1 cellular context compared by ENCODE assay signal in genomic region chr2:74242354-74243071, GRCh38.
TF ChIP-seq lines count a peak whose summit lies in the region.

No MANE protein-coding gene starts in this region.

TF ChIP-seq in K562, 482 proteins besides CTCF, POLR2A, EP300 and RAD21 (continued from another document and continues in another):
- TF ChIP-seq, protein P1, sequence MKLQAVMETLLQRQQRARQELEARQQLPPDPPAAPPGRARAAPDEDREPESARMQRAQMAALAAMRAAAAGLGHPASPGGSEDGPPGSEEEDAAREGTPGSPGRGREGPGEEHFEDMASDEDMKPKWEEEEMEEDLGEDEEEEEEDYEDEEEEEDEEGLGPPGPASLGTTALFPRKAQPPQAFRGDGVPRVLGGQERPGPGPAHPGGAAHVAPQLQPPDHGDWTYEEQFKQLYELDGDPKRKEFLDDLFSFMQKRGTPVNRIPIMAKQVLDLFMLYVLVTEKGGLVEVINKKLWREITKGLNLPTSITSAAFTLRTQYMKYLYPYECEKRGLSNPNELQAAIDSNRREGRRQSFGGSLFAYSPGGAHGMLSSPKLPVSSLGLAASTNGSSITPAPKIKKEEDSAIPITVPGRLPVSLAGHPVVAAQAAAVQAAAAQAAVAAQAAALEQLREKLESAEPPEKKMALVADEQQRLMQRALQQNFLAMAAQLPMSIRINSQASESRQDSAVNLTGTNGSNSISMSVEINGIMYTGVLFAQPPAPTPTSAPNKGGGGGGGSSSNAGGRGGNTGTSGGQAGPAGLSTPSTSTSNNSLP (IDR thresholded peaks at IDR 0.05; ENCODE audit: borderline replicate concordance, low read depth, low read length), result no peak
- TF ChIP-seq GATAD2B (IDR thresholded peaks at IDR 0.05; ENCODE audit: borderline replicate concordance), result no peak
- TF ChIP-seq, protein P2, sequence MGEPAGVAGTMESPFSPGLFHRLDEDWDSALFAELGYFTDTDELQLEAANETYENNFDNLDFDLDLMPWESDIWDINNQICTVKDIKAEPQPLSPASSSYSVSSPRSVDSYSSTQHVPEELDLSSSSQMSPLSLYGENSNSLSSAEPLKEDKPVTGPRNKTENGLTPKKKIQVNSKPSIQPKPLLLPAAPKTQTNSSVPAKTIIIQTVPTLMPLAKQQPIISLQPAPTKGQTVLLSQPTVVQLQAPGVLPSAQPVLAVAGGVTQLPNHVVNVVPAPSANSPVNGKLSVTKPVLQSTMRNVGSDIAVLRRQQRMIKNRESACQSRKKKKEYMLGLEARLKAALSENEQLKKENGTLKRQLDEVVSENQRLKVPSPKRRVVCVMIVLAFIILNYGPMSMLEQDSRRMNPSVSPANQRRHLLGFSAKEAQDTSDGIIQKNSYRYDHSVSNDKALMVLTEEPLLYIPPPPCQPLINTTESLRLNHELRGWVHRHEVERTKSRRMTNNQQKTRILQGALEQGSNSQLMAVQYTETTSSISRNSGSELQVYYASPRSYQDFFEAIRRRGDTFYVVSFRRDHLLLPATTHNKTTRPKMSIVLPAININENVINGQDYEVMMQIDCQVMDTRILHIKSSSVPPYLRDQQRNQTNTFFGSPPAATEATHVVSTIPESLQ (CRISPR knock-in tag; IDR thresholded peaks at IDR 0.05), result no peak
- peak; percentile 78 for TF ChIP-seq ATF3 (IDR thresholded peaks at IDR 0.05)
- peak; percentile 78; the same call in 1 of the 2 replicates for TF ChIP-seq ATF3 (CRISPR knock-in tag; conservative IDR thresholded peaks at IDR 0.05)
- TF ChIP-seq STAT5B (CRISPR knock-in tag; IDR thresholded peaks at IDR 0.05), result no peak
- peak; percentile 89 for TF ChIP-seq DPF2 (IDR thresholded peaks at IDR 0.05)
- TF ChIP-seq, protein P3, sequence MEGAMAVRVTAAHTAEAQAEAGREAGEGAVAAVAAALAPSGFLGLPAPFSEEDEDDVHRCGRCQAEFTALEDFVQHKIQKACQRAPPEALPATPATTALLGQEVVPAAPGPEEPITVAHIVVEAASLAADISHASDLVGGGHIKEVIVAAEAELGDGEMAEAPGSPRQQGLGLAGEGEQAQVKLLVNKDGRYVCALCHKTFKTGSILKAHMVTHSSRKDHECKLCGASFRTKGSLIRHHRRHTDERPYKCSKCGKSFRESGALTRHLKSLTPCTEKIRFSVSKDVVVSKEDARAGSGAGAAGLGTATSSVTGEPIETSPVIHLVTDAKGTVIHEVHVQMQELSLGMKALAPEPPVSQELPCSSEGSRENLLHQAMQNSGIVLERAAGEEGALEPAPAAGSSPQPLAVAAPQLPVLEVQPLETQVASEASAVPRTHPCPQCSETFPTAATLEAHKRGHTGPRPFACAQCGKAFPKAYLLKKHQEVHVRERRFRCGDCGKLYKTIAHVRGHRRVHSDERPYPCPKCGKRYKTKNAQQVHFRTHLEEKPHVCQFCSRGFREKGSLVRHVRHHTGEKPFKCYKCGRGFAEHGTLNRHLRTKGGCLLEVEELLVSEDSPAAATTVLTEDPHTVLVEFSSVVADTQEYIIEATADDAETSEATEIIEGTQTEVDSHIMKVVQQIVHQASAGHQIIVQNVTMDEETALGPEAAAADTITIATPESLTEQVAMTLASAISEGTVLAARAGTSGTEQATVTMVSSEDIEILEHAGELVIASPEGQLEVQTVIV (CRISPR knock-in tag; IDR thresholded peaks at IDR 0.05; ENCODE audit: borderline replicate concordance), result no peak
- no peak for TF ChIP-seq POLR2B (IDR thresholded peaks at IDR 0.05; ENCODE audit: low read depth, partially characterized antibody)
- TF ChIP-seq ZNF253 (CRISPR knock-in tag; conservative IDR thresholded peaks at IDR 0.05), result no peak
- TF ChIP-seq EZH2 (IDR thresholded peaks at IDR 0.05; ENCODE audit: borderline replicate concordance, low read depth, low read length), result no peak
- TF ChIP-seq GATAD2A (IDR thresholded peaks at IDR 0.05), result no peak
- TF ChIP-seq DDX20 (tag; IDR thresholded peaks at IDR 0.05; ENCODE audit: low read depth), result no peak
- no peak for TF ChIP-seq RBM17 (IDR thresholded peaks at IDR 0.05; ENCODE audit: borderline replicate concordance, low read depth, low read length)
- TF ChIP-seq FOXK1 (CRISPR knock-in tag; IDR thresholded peaks at IDR 0.05; ENCODE audit: borderline replicate concordance), result no peak
- TF ChIP-seq CHD4 (IDR thresholded peaks at IDR 0.05; ENCODE audit: insufficient read depth, insufficient replicate concordance, low read depth, low read length, poor library complexity, severe bottlenecking), result peak; percentile 40
- TF ChIP-seq HNRNPUL1 (IDR thresholded peaks at IDR 0.05; ENCODE audit: low read length), result no peak
- TF ChIP-seq RCOR1 (IDR thresholded peaks at IDR 0.05; ENCODE audit: borderline replicate concordance in 1 of 2, low read depth in 2 of 2, low read length in 2 of 2), result peak in 1 of 2 experiments; percentile 60; a peak in 1 of 4 replicates
- no peak for TF ChIP-seq U2AF2 (optimal IDR thresholded peaks at IDR 0.05; ENCODE audit: low read depth, low read length)
- TF ChIP-seq TRIM24 (IDR thresholded peaks at IDR 0.05), result peak; percentile 93
- no peak for TF ChIP-seq ZNF695 (CRISPR knock-in tag; IDR thresholded peaks at IDR 0.05)
- TF ChIP-seq NCOA2 (IDR thresholded peaks at IDR 0.05; ENCODE audit: partially characterized antibody in 2 of 2), result no peak
- no peak for TF ChIP-seq ZBTB5 (IDR thresholded peaks at IDR 0.05)
- TF ChIP-seq CBX3 (IDR thresholded peaks at IDR 0.05; ENCODE audit: borderline replicate concordance in 1 of 2, low read length in 2 of 2), result 0 out of 3 replicates have a peak, but pooled peaks of 1 of the 2 experiments have one; percentile 18
- TF ChIP-seq ZNF282 (CRISPR knock-in tag; IDR thresholded peaks at IDR 0.05), result no peak
- no peak for TF ChIP-seq RBM15 (IDR thresholded peaks at IDR 0.05; ENCODE audit: insufficient read depth, low read length)
- TF ChIP-seq KDM2B (CRISPR knock-in tag; IDR thresholded peaks at IDR 0.05), result no peak
- no peak for TF ChIP-seq PCBP1 (IDR thresholded peaks at IDR 0.05; ENCODE audit: low read depth, low read length, poor library complexity, severe bottlenecking)
- TF ChIP-seq ZNF77 (CRISPR knock-in tag; IDR thresholded peaks at IDR 0.05), result no peak
- no peak for TF ChIP-seq ELF1 (tag; IDR thresholded peaks at IDR 0.05)
- TF ChIP-seq SNIP1 (IDR thresholded peaks at IDR 0.05; ENCODE audit: low read depth), result no peak
- TF ChIP-seq HDAC3 (IDR thresholded peaks at IDR 0.05; ENCODE audit: borderline replicate concordance, partially characterized antibody), result no peak
- no peak for TF ChIP-seq NR2C2 (CRISPR knock-in tag; IDR thresholded peaks at IDR 0.05)
- peak; percentile 50; the same call in 1 of the 2 replicates for TF ChIP-seq NR2C2 (tag; IDR thresholded peaks at IDR 0.05)
- no peak for TF ChIP-seq ZNF830 (CRISPR knock-in tag; IDR thresholded peaks at IDR 0.05)
- TF ChIP-seq SMARCA5 (IDR thresholded peaks at IDR 0.05), result peak; percentile 79
- no peak for TF ChIP-seq ZNF184 (CRISPR knock-in tag; IDR thresholded peaks at IDR 0.05)
- no peak for TF ChIP-seq SIRT6 (IDR thresholded peaks at IDR 0.05; ENCODE audit: low read depth, low read length)
- TF ChIP-seq YY1 (IDR thresholded peaks at IDR 0.05; ENCODE audit: borderline replicate concordance in 1 of 3, control insufficient read depth in 1 of 3, extremely low read depth in 1 of 3, insufficient read depth in 3 of 3, insufficient read length in 1 of 3, insufficient replicate concordance in 2 of 3, low read depth in 1 of 3, low read length in 2 of 3), result no peak
- no peak for TF ChIP-seq ZNF316 (IDR thresholded peaks at IDR 0.05)
- peak; percentile 24 for TF ChIP-seq BRD9 (IDR thresholded peaks at IDR 0.05; ENCODE audit: low read depth, partially characterized antibody)
- TF ChIP-seq, protein P4, sequence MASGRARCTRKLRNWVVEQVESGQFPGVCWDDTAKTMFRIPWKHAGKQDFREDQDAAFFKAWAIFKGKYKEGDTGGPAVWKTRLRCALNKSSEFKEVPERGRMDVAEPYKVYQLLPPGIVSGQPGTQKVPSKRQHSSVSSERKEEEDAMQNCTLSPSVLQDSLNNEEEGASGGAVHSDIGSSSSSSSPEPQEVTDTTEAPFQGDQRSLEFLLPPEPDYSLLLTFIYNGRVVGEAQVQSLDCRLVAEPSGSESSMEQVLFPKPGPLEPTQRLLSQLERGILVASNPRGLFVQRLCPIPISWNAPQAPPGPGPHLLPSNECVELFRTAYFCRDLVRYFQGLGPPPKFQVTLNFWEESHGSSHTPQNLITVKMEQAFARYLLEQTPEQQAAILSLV (tag; IDR thresholded peaks at IDR 0.05), result no peak
- TF ChIP-seq RBFOX2 (IDR thresholded peaks at IDR 0.05; ENCODE audit: low read depth, low read length), result no peak
- TF ChIP-seq PHB2 (IDR thresholded peaks at IDR 0.05; ENCODE audit: low read depth), result peak; percentile 62; the same call in 1 of the 2 replicates
- no peak for TF ChIP-seq NCOA4 (IDR thresholded peaks at IDR 0.05; ENCODE audit: partially characterized antibody)
- TF ChIP-seq, protein P5, sequence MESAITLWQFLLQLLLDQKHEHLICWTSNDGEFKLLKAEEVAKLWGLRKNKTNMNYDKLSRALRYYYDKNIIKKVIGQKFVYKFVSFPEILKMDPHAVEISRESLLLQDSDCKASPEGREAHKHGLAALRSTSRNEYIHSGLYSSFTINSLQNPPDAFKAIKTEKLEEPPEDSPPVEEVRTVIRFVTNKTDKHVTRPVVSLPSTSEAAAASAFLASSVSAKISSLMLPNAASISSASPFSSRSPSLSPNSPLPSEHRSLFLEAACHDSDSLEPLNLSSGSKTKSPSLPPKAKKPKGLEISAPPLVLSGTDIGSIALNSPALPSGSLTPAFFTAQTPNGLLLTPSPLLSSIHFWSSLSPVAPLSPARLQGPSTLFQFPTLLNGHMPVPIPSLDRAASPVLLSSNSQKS (CRISPR knock-in tag; IDR thresholded peaks at IDR 0.05), result no peak
- no peak for TF ChIP-seq MAFF (IDR thresholded peaks at IDR 0.05; ENCODE audit: low read length)
- TF ChIP-seq SMARCA4 (IDR thresholded peaks at IDR 0.05), result peak; percentile 80
- TF ChIP-seq RBM25 (IDR thresholded peaks at IDR 0.05; ENCODE audit: low read depth, low read length, severe bottlenecking), result peak; percentile 94
